11 cellular contexts compared by ENCODE assay signal in genomic region chr13:23160241-23161175, GRCh38. TPM values are rescaled to one million over a fixed set of nuclear protein-coding genes. Genes with fewer than 3 reads are reported as not detected.
A peak's percentile ranks its signal among the peaks of the same experiment; 100 is the strongest.
DNase-seq lines count a peak whose midpoint lies in the region; ATAC-seq and TF ChIP-seq lines count a peak whose summit lies in the region.
"Had no signal": no experiment of that assay in that cellular context is flagged by ENCODE, and none has a peak within 500 bp of the region (broad histone marks: within the 10 kb centered on the region; RNA-seq: fewer than 3 reads in every experiment).

No MANE protein-coding gene starts in this region.

- no peaks in the 10 kb centered on the region for H3K9me3 ChIP-seq in cardiac muscle cell (ENCODE audit: low read depth)
- H3K9me3 ChIP-seq: transverse colon had no signal

- TF ChIP-seq CTCF in cardiac muscle cell (IDR thresholded peaks at IDR 0.05; ENCODE audit: low read depth, low read length), result no peak
- TF ChIP-seq CTCF in retinal pigment epithelial cell (conservative IDR thresholded peaks at IDR 0.05; ENCODE audit: low read depth, low read length), result peak; percentile 54

- H3K4me3 ChIP-seq in cardiac muscle cell (peak overlapping the region; percentile 56), retinal pigment epithelial cell (ENCODE audit: low read length) (peak overlapping the region; percentile 56)
- H3K4me3 ChIP-seq: GM12878 had no signal

- DNase-seq in ELF-1 (ENCODE audit: low read depth, low spot score) (peak; percentile 58), OCI-M2 (lab: John Stamatoyannopoulos, UW; ENCODE audit: unreplicated experiment) (peak; percentile 39), cardiac muscle cell (ENCODE audit: low read depth in 1 of 2, low spot score in 1 of 2) (peak; percentile 13 to 45), retinal pigment epithelial cell (ENCODE audit: low read depth) (no peak), HUDEP-2 (lab: John Stamatoyannopoulos, UW; ENCODE audit: unreplicated experiment in 76 of 76) (no peak), NCI-H187 treated with DMSO at 0.1 percent for 48 hours (lab: John Stamatoyannopoulos, UW) (no peak), GM19238 (ENCODE audit: insufficient read length, low spot score) (no peak)
- DNase-seq: activated B cell treated with CpG ODN at 0.5 μM for 24 hours, transverse colon had no signal

- peaks cover 35% of the 10 kb centered on the region for H3K27me3 ChIP-seq in cardiac muscle cell

- H3K27ac ChIP-seq in cardiac muscle cell, result no peak overlapping the region
- H3K27ac ChIP-seq: transverse colon had no signal

- ATAC-seq in HG02938 (IDR thresholded peaks at IDR 0.05; ENCODE audit: unreplicated experiment), result no peak
- ATAC-seq: GM12878 had no signal

- H3K36me3 ChIP-seq in cardiac muscle cell, result no peaks in the 10 kb centered on the region
- H3K36me3 ChIP-seq: transverse colon had no signal

- no peaks in the 10 kb centered on the region for H3K4me1 ChIP-seq in cardiac muscle cell (ENCODE audit: low read depth)
- H3K4me1 ChIP-seq: transverse colon had no signal

RNA-seq across cellular contexts. Expression of gene SGCG, which starts 20.3 kb away (rescaled TPM):
- total RNA-seq in cardiac muscle cell, result 0.09 and 0.32 TPM in 2 replicates
- polyA plus RNA-seq in cardiac muscle cell, result 0.66 TPM in 1 of 2 replicates, not detected in the other
- total RNA-seq: activated B cell treated with CpG ODN at 0.5 μM for 24 hours, GM12878, transverse colon had no signal
- polyA plus RNA-seq: GM12878 had no signal

Comparison
In these comparisons a context has a peak if more than half of its experiments do, and no peak if none do; other contexts are left out.
1. DNase-seq: peak in ELF-1 (single experiment), OCI-M2 (single experiment) and cardiac muscle cell (2 of 2); none in retinal pigment epithelial cell (single experiment), HUDEP-2 (0 of 76), NCI-H187 treated with DMSO at 0.1 percent for 48 hours (single experiment) and GM19238 (single experiment).